In genomic region chr1:45205000-45205909, GRCh38 we compare ENCODE assay signal across 8 cellular contexts. TPM values are rescaled to one million over a fixed set of nuclear protein-coding genes. Genes with fewer than 3 reads are reported as not detected.
DNase-seq lines count a peak whose midpoint lies in the region; ATAC-seq, FAIRE-seq and TF ChIP-seq lines count a peak whose summit lies in the region.

No MANE protein-coding gene starts in this region.

- no peak for TF ChIP-seq POLR2A in GM12892 (IDR thresholded peaks at IDR 0.05; ENCODE audit: low read depth, low read length)

- peak overlapping the region; percentile 66 for H3K4me3 ChIP-seq in LNCaP clone FGC (ENCODE audit: low read depth, low read length)
- peak overlapping the region; percentile 93 for H3K4me3 ChIP-seq in endodermal cell (ENCODE audit: low read length)
- H3K4me3 ChIP-seq in mesodermal cell (ENCODE audit: extremely low read depth, insufficient read depth, low read length, poor library complexity, severe bottlenecking) = peak overlapping the region; percentile 62
- peak overlapping the region; percentile 71 for H3K4me3 ChIP-seq in thoracic aorta

- H3K9ac ChIP-seq in endodermal cell (ENCODE audit: extremely low read depth, low read length, poor library complexity, severe bottlenecking) = peak overlapping the region; percentile 60

- H3K4me3 Mint-ChIP-seq in endodermal cell = peak overlapping the region; percentile 70

- FAIRE-seq in GM12892 (lab: Jason Lieb, UNC) = no peak

- no peaks in the 10 kb centered on the region for H3K36me3 Mint-ChIP-seq in endodermal cell (ENCODE audit: low read depth)

- peaks cover 24% of the 10 kb centered on the region for H3K27me3 Mint-ChIP-seq in endodermal cell (ENCODE audit: insufficient read depth)

- H3K36me3 ChIP-seq in endodermal cell (ENCODE audit: control insufficient read depth, insufficient read depth, low read length) (no peaks in the 10 kb centered on the region), mesodermal cell (ENCODE audit: control insufficient read depth, insufficient read depth, low read length) (no peaks in the 10 kb centered on the region), thoracic aorta (no peaks in the 10 kb centered on the region)

- peaks cover 2% of the 10 kb centered on the region for H3K4me1 ChIP-seq in endodermal cell (ENCODE audit: control insufficient read depth, insufficient read depth, low read length)
- H3K4me1 ChIP-seq in mesodermal cell (ENCODE audit: control insufficient read depth, insufficient read depth, low read length, poor library complexity, severe bottlenecking) = peaks cover 3% of the 10 kb centered on the region
- peaks cover 0 to 7% of the 10 kb centered on the region in 2 donors for H3K4me1 ChIP-seq in thoracic aorta (ENCODE audit: control insufficient read depth in 1 of 2, low read depth in 2 of 2)

- H3K9me3 ChIP-seq in endodermal cell (ENCODE audit: control insufficient read depth, low read length) (no peaks in the 10 kb centered on the region), mesodermal cell (ENCODE audit: control insufficient read depth, low read length) (no peaks in the 10 kb centered on the region), thoracic aorta (no peaks in the 10 kb centered on the region)

- 1 to 2% methylated on average over 13 to 43 of the region's 43 CpGs for WGBS in endodermal cell (ENCODE audit: insufficient coverage in 1 of 2, insufficient read length in 1 of 2), 2 experiments
- WGBS in mesodermal cell (ENCODE audit: insufficient coverage in 2 of 2), 2 experiments = 0 to 1% methylated on average over 26 to 35 of the region's 43 CpGs

- H3K27ac ChIP-seq in endodermal cell (ENCODE audit: low read depth, low read length) (no peak overlapping the region), mesodermal cell (ENCODE audit: low read depth, low read length, severe bottlenecking) (no peak overlapping the region), thoracic aorta (peak overlapping the region in 1 of 2 donors; percentile 48)

- peaks cover 30% of the 10 kb centered on the region for H3K4me1 Mint-ChIP-seq in endodermal cell

- ATAC-seq in thoracic aorta (ENCODE audit: insufficient number of reproducible peaks, low FRiP score, low read depth) = no peak

- no peak overlapping the region for H3K27ac Mint-ChIP-seq in endodermal cell

- DNase-seq in SHP77 (lab: John Stamatoyannopoulos, UW) (peak; percentile 42 to 56), SHP77 treated with DMSO at 0.1 percent for 48 hours (lab: John Stamatoyannopoulos, UW) (no peak), LNCaP clone FGC (ENCODE audit: low read depth) (no peak), endodermal cell (peak; percentile 86), thoracic aorta (ENCODE audit: low spot score) (no peak), GM12892 (ENCODE audit: insufficient read length) (no peak)
- peak; percentile 20 for DNase-seq in activated CD4-positive, alpha-beta T cell treated with anti-CD3 and anti-CD28 coated beads for 48 hours

- TF ChIP-seq CTCF in LNCaP clone FGC (IDR thresholded peaks at IDR 0.05; ENCODE audit: control insufficient read depth, extremely low read depth, insufficient read depth) (no peak), endodermal cell (conservative IDR thresholded peaks at IDR 0.05) (no peak), thoracic aorta (IDR thresholded peaks at IDR 0.05) (no peak)

- H3K9me3 Mint-ChIP-seq in endodermal cell = no peaks in the 10 kb centered on the region

- no peaks in the 10 kb centered on the region for H3K27me3 ChIP-seq in endodermal cell (ENCODE audit: control insufficient read depth, insufficient read depth, low read length, poor library complexity, severe bottlenecking)
- H3K27me3 ChIP-seq in thoracic aorta (replicated peaks; ENCODE audit: insufficient read depth) = no peaks in the 10 kb centered on the region

RNA-seq across cellular contexts. Expression of gene ZSWIM5, which starts 1.1 kb away (rescaled TPM):
- total RNA-seq in endodermal cell (10 to 100 TPM in 1 of 2 donors, 1 to 10 TPM in 1; 8.8 to 12.3 TPM), thoracic aorta (1 to 10 TPM; 2.0 to 3.5 TPM)
- 9.0 TPM for polyA plus RNA-seq in endodermal cell (2013, experiment 1 of 2)
- 8.4 TPM for polyA plus RNA-seq in endodermal cell (2013, experiment 2 of 2)
- 1.8 TPM for polyA plus RNA-seq in mesodermal cell (2013, experiment 1 of 2)
- polyA plus RNA-seq in mesodermal cell (2013, experiment 2 of 2) = 1.7 TPM
- polyA plus RNA-seq in GM12892 (2012; ENCODE audit: missing spikeins) = not detected

Comparison
In these comparisons a context has a peak if more than half of its experiments do, and no peak if none do; other contexts are left out.
1. DNase-seq: peak in SHP77 (2 of 2), activated CD4-positive, alpha-beta T cell treated with anti-CD3 and anti-CD28 coated beads for 48 hours (single experiment) and endodermal cell (single experiment); none in SHP77 treated with DMSO at 0.1 percent for 48 hours (single experiment), LNCaP clone FGC (single experiment), thoracic aorta (single experiment) and GM12892 (single experiment).
2. Peak in every context shown above with its lines, with median percentiles within 50 percentile points of each other: H3K4me3 ChIP-seq.